ENCODE assay signal across 1 cellular context in the genomic region with DNA sequence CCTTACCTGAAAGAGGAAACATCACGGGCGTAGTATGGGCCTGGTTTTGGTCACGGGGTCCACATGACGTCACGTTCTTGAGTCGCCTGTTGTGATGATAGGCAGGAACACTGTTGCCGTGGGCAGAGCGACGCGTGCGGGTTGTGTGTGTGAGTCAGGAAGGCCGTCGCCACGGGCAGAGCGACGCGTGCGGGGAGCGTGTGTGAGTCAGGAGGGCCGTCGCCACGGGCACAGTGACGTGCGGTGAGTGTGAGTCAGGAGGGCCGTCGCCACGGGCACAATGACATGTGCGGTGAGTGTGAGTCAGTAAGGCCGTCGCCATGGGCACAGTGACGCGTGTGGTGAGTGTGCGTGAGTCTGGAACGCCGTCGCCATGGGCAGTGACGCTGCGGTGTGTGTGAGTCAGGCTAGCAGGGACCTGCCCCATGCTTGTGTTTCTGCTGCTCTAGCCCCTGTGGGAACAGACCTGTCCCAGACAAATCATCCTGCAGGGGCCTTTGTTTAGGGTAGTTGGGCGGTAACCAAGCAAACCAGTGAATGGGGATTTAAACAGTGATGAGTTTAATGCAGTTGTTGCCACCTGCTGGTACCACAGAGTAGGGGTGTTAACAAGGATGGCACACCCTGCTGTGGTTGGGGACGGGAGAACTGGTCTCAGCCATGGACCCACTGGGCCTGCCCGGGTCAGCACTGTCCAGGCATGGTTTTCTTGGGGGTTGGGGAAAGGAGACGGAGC.
TF ChIP-seq lines count a peak whose summit lies in the region.

No MANE protein-coding gene starts in this region.

TF ChIP-seq in H1, 55 proteins besides CTCF, POLR2A, EP300 and RAD21 (continued from another document):
- TF ChIP-seq, protein P1, sequence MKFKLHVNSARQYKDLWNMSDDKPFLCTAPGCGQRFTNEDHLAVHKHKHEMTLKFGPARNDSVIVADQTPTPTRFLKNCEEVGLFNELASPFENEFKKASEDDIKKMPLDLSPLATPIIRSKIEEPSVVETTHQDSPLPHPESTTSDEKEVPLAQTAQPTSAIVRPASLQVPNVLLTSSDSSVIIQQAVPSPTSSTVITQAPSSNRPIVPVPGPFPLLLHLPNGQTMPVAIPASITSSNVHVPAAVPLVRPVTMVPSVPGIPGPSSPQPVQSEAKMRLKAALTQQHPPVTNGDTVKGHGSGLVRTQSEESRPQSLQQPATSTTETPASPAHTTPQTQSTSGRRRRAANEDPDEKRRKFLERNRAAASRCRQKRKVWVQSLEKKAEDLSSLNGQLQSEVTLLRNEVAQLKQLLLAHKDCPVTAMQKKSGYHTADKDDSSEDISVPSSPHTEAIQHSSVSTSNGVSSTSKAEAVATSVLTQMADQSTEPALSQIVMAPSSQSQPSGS (IDR thresholded peaks at IDR 0.05; ENCODE audit: low read length) = no peak
- no peak for TF ChIP-seq NRF1 (IDR thresholded peaks at IDR 0.05; ENCODE audit: low read depth, low read length)
- TF ChIP-seq JUN (IDR thresholded peaks at IDR 0.05; ENCODE audit: low read depth, low read length) = no peak
- TF ChIP-seq CTBP2 (IDR thresholded peaks at IDR 0.05; ENCODE audit: borderline replicate concordance, insufficient read depth, insufficient read length, low read length) = no peak
- TF ChIP-seq CEBPB (IDR thresholded peaks at IDR 0.05; ENCODE audit: low read depth, low read length) = no peak
- no peak for TF ChIP-seq KDM5A (IDR thresholded peaks at IDR 0.05; ENCODE audit: low read length)
- TF ChIP-seq, protein P2, sequence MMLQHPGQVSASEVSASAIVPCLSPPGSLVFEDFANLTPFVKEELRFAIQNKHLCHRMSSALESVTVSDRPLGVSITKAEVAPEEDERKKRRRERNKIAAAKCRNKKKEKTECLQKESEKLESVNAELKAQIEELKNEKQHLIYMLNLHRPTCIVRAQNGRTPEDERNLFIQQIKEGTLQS (IDR thresholded peaks at IDR 0.05; ENCODE audit: insufficient read depth, low read depth, low read length) = no peak
- no peak for TF ChIP-seq NANOG (IDR thresholded peaks at IDR 0.05; ENCODE audit: insufficient read depth, low read depth, low read length, poor library complexity, severe bottlenecking)
TF ChIP-seq in H1: peak in this region for 0.
